Comparison of ENCODE assay signal across 1 cellular context in genomic region chr15:74365619-74366445, GRCh38.
TF ChIP-seq lines count a peak whose summit lies in the region.

No MANE protein-coding gene starts in this region.

TF ChIP-seq in HepG2, 621 proteins besides CTCF, POLR2A, EP300 and RAD21 (continued from another document and continues in another):
- TF ChIP-seq ZNF136 (CRISPR knock-in tag; IDR thresholded peaks at IDR 0.05; ENCODE audit: low read depth): peak; percentile 86; the same call in 1 of the 2 replicates
- TF ChIP-seq HDAC1 (CRISPR knock-in tag; IDR thresholded peaks at IDR 0.05): peak; percentile 63
- TF ChIP-seq ETV6 (CRISPR knock-in tag; conservative IDR thresholded peaks at IDR 0.05): peak; percentile 60
- peak; percentile 79 for TF ChIP-seq PHF8 (CRISPR knock-in tag; IDR thresholded peaks at IDR 0.05)
- TF ChIP-seq SPEN (CRISPR knock-in tag; IDR thresholded peaks at IDR 0.05; ENCODE audit: low read depth): peak; percentile 47; the same call in 1 of the 2 replicates
- TF ChIP-seq MAFK (conservative IDR thresholded peaks at IDR 0.05 in 1 of 2, IDR thresholded peaks at IDR 0.05 in 1 of 2; ENCODE audit: low read length in 2 of 2): no peak
- TF ChIP-seq PITX1 (CRISPR knock-in tag; IDR thresholded peaks at IDR 0.05): no peak
- TF ChIP-seq KMT2B (CRISPR knock-in tag; IDR thresholded peaks at IDR 0.05): peak; percentile 45
- TF ChIP-seq ZNF574 (CRISPR knock-in tag; IDR thresholded peaks at IDR 0.05): peak; percentile 65; the same call in 1 of the 2 replicates
- no peak for TF ChIP-seq RBM39 (IDR thresholded peaks at IDR 0.05; ENCODE audit: low read depth, low read length, poor library complexity, severe bottlenecking)
- TF ChIP-seq ARID4A (CRISPR knock-in tag; IDR thresholded peaks at IDR 0.05; ENCODE audit: borderline replicate concordance): peak; percentile 61; the same call in 1 of the 2 replicates
- TF ChIP-seq ZNF709 (CRISPR knock-in tag; IDR thresholded peaks at IDR 0.05): no peak
- no peak for TF ChIP-seq TBL1XR1 (IDR thresholded peaks at IDR 0.05; ENCODE audit: borderline replicate concordance, low read length, partially characterized antibody)
- no peak for TF ChIP-seq SP2 (CRISPR knock-in tag; IDR thresholded peaks at IDR 0.05)
- peak; percentile 94 for TF ChIP-seq ZFX (CRISPR knock-in tag; IDR thresholded peaks at IDR 0.05; ENCODE audit: low read depth)
- TF ChIP-seq HMGXB4 (CRISPR knock-in tag; IDR thresholded peaks at IDR 0.05; ENCODE audit: borderline replicate concordance in 1 of 2, low read depth in 1 of 2): peak; percentile 49 to 84; a peak in 3 of 4 replicates
- no peak for TF ChIP-seq ZNF34 (CRISPR knock-in tag; IDR thresholded peaks at IDR 0.05; ENCODE audit: borderline replicate concordance)
- peak; percentile 90; the same call in 1 of the 2 replicates for TF ChIP-seq GLI4 (CRISPR knock-in tag; IDR thresholded peaks at IDR 0.05; ENCODE audit: borderline replicate concordance)
- no peak; the same call in 1 of the 2 replicates for TF ChIP-seq ZNF430 (CRISPR knock-in tag; IDR thresholded peaks at IDR 0.05)
- TF ChIP-seq ZNF253 (CRISPR knock-in tag; IDR thresholded peaks at IDR 0.05; ENCODE audit: borderline replicate concordance): 0 out of 2 replicates have a peak, but pooled peaks have one; percentile 34
- TF ChIP-seq PHF20 (CRISPR knock-in tag; IDR thresholded peaks at IDR 0.05): peak; percentile 61
- TF ChIP-seq ZNF605 (CRISPR knock-in tag; IDR thresholded peaks at IDR 0.05): 0 out of 2 replicates have a peak, but pooled peaks have one; percentile 65
- TF ChIP-seq RARA (CRISPR knock-in tag; IDR thresholded peaks at IDR 0.05): peak; percentile 60
- no peak for TF ChIP-seq ZNF337 (CRISPR knock-in tag; IDR thresholded peaks at IDR 0.05; ENCODE audit: borderline replicate concordance, low read depth)
- TF ChIP-seq SNAPC2 (CRISPR knock-in tag; IDR thresholded peaks at IDR 0.05): peak; percentile 83; the same call in 1 of the 2 replicates
- no peak for TF ChIP-seq ZKSCAN1 (IDR thresholded peaks at IDR 0.05; ENCODE audit: low read length)
- TF ChIP-seq UBTF (CRISPR knock-in tag; IDR thresholded peaks at IDR 0.05): peak; percentile 99
- no peak for TF ChIP-seq ZNF710 (CRISPR knock-in tag; IDR thresholded peaks at IDR 0.05; ENCODE audit: borderline replicate concordance)
- peak; percentile 54 for TF ChIP-seq ZGPAT (CRISPR knock-in tag; IDR thresholded peaks at IDR 0.05)
- peak; percentile 62 for TF ChIP-seq IKZF4 (CRISPR knock-in tag; IDR thresholded peaks at IDR 0.05; ENCODE audit: borderline replicate concordance, low read depth, not compliant biosample characterization)
- TF ChIP-seq NONO (IDR thresholded peaks at IDR 0.05): no peak
- peak; percentile 48; the same call in 1 of the 2 replicates for TF ChIP-seq NONO (CRISPR knock-in tag; conservative IDR thresholded peaks at IDR 0.05)
- TF ChIP-seq LCORL (IDR thresholded peaks at IDR 0.05): no peak
- TF ChIP-seq LCORL (CRISPR knock-in tag; IDR thresholded peaks at IDR 0.05): peak; percentile 60; the same call in 1 of the 2 replicates
- TF ChIP-seq TOPORS (CRISPR knock-in tag; IDR thresholded peaks at IDR 0.05): peak; percentile 70; the same call in 1 of the 2 replicates
- TF ChIP-seq IRF2 (CRISPR knock-in tag; IDR thresholded peaks at IDR 0.05): peak; percentile 34
- TF ChIP-seq ZNF83 (CRISPR knock-in tag; IDR thresholded peaks at IDR 0.05; ENCODE audit: borderline replicate concordance): no peak
- no peak for TF ChIP-seq HNF1A (IDR thresholded peaks at IDR 0.05; ENCODE audit: low read depth)
- 0 out of 2 replicates have a peak, but pooled peaks have one; percentile 20 for TF ChIP-seq HNF1A (CRISPR knock-in tag; IDR thresholded peaks at IDR 0.05; ENCODE audit: borderline replicate concordance)
- peak; percentile 81 for TF ChIP-seq ZNF362 (CRISPR knock-in tag; IDR thresholded peaks at IDR 0.05; ENCODE audit: borderline replicate concordance)
- TF ChIP-seq HNF4A (CRISPR knock-in tag; IDR thresholded peaks at IDR 0.05): peak; percentile 23; the same call in 1 of the 2 replicates
- TF ChIP-seq KAT7 (CRISPR knock-in tag; IDR thresholded peaks at IDR 0.05; ENCODE audit: borderline replicate concordance): peak; percentile 84; the same call in 1 of the 2 replicates
